In genomic region chr1:118290571-118290970, GRCh38 we compare ENCODE assay signal across 16 cellular contexts.
"Had no signal": no experiment of that assay in that cellular context is flagged by ENCODE, and none has a peak within 500 bp of the region (broad histone marks: within the 10 kb centered on the region; RNA-seq: fewer than 3 reads in every experiment).

No MANE protein-coding gene starts in this region.

- H3K27ac Mint-ChIP-seq: activated CD4-positive, alpha-beta memory T cell treated with anti-CD3 and anti-CD28 coated beads for 36 hours; activated naive CD4-positive, alpha-beta T cell treated with anti-CD3 and anti-CD28 coated beads for 36 hours; naive thymus-derived CD8-positive, alpha-beta T cell; neural progenitor cell had no signal

- H3K36me3 Mint-ChIP-seq: activated CD4-positive, alpha-beta memory T cell treated with anti-CD3 and anti-CD28 coated beads for 36 hours; naive thymus-derived CD8-positive, alpha-beta T cell; neural progenitor cell had no signal

- H3K4me1 ChIP-seq: neural progenitor cell had no signal

- H3K9ac ChIP-seq: neural progenitor cell had no signal

- ATAC-seq: naive thymus-derived CD8-positive, alpha-beta T cell; stimulated activated naive CD8-positive, alpha-beta T cell treated with anti-CD3 and anti-CD28 coated beads, Interleukin-15, Interleukin-2, amounts not matched to agents 100 U/mL and 50 U/mL, for 24 hours had no signal

- H3K27ac ChIP-seq: cardiac muscle cell, epithelial cell of prostate, neural progenitor cell had no signal

- DNase-seq: activated CD4-positive, alpha-beta memory T cell treated with anti-CD3 and anti-CD28 coated beads for 36 hours; activated CD4-positive, alpha-beta T cell treated with anti-CD3 and anti-CD28 coated beads for 48 hours; activated naive CD4-positive, alpha-beta T cell treated with anti-CD3 and anti-CD28 coated beads for 36 hours; activated T-cell treated with anti-CD3 and anti-CD28 coated beads, Interleukin-2, amount 50 U/mL, for 48 hours; amygdala; glutamatergic neuron; hypothalamus; mesendoderm; naive thymus-derived CD8-positive, alpha-beta T cell; posterior cingulate gyrus; stimulated activated CD4-positive, alpha-beta T cell treated with anti-CD3 and anti-CD28 coated beads, Interleukin-4, amount 100 ng/mL, for 24 hours; stimulated activated naive CD8-positive, alpha-beta T cell treated with anti-CD3 and anti-CD28 coated beads, Interleukin-15, Interleukin-2, amounts not matched to agents 100 U/mL and 50 U/mL, for 24 hours; T-helper 9 cell had no signal

- H3K27me3 ChIP-seq: cardiac muscle cell, neural progenitor cell had no signal

- H3K4me3 Mint-ChIP-seq: activated CD4-positive, alpha-beta memory T cell treated with anti-CD3 and anti-CD28 coated beads for 36 hours; activated naive CD4-positive, alpha-beta T cell treated with anti-CD3 and anti-CD28 coated beads for 36 hours; naive thymus-derived CD8-positive, alpha-beta T cell; neural progenitor cell had no signal

- H3K27me3 Mint-ChIP-seq: activated CD4-positive, alpha-beta memory T cell treated with anti-CD3 and anti-CD28 coated beads for 36 hours; naive thymus-derived CD8-positive, alpha-beta T cell had no signal

- H3K4me2 ChIP-seq: neural progenitor cell had no signal

- H3K4me3 ChIP-seq: cardiac muscle cell, neural progenitor cell had no signal

- H3K36me3 ChIP-seq: cardiac muscle cell, neural progenitor cell had no signal

- H3K9me3 Mint-ChIP-seq: activated CD4-positive, alpha-beta memory T cell treated with anti-CD3 and anti-CD28 coated beads for 36 hours; activated naive CD4-positive, alpha-beta T cell treated with anti-CD3 and anti-CD28 coated beads for 36 hours; neural progenitor cell had no signal

- H3K4me1 Mint-ChIP-seq: naive thymus-derived CD8-positive, alpha-beta T cell had no signal

- H2AFZ ChIP-seq: neural progenitor cell had no signal
